Comparison of ENCODE assay signal across 1 cellular context in the genomic region with DNA sequence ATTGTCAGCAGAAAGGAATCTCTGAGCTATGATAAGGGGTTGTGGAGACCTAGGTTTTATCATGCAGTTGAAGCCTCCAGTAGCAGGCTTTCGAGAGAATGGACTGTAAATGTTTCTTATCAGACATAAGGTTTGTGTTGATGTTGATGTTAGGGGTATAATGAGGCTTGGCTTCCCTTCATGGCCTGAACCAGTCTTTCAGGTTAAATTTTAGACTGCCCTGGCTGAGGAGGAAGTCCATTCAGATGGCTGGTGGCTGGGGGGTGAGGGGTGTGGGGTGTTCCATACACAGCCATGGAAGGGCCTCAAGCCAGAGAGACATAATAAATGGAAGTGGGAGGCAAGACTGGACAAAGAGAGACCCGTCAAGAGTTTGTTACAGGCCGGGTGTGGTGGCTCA.
TF ChIP-seq lines count a peak whose summit lies in the region.

No MANE protein-coding gene starts in this region.

TF ChIP-seq in IMR-90, 13 proteins besides CTCF, POLR2A, EP300 and RAD21 (continued from another document):
- no peak for TF ChIP-seq FOS (IDR thresholded peaks at IDR 0.05; ENCODE audit: low read depth, low read length)
- no peak for TF ChIP-seq MAFK (IDR thresholded peaks at IDR 0.05; ENCODE audit: low read depth, low read length)
